ENCODE assay signal across 25 cellular contexts in genomic region chr3:32319607-32320006, GRCh38.
"Had no signal": no experiment of that assay in that cellular context is flagged by ENCODE, and none has a peak within 500 bp of the region (broad histone marks: within the 10 kb centered on the region; RNA-seq: fewer than 3 reads in every experiment).

No MANE protein-coding gene starts in this region.

- ATAC-seq: heart right ventricle; left colon; left lung; lower lobe of right lung; naive thymus-derived CD8-positive, alpha-beta T cell; right cardiac atrium; sciatic nerve; stimulated activated naive B cell treated with anti-CD40 and anti-IgM and Interleukin-4, amounts not matched to agents 10 μg/mL and 1 μg/mL and 100 μg/mL, for 72 hours; stimulated activated naive CD8-positive, alpha-beta T cell treated with anti-CD3 and anti-CD28 coated beads, Interleukin-15, Interleukin-2, amounts not matched to agents 100 U/mL and 50 U/mL, for 24 hours; upper lobe of right lung had no signal

- H3K9me3 Mint-ChIP-seq: naive thymus-derived CD8-positive, alpha-beta T cell; nephron; stimulated activated naive B cell treated with anti-CD40 and anti-IgM and Interleukin-4, amounts not matched to agents 10 μg/mL and 1 μg/mL and 100 μg/mL, for 72 hours had no signal

- H3K36me3 Mint-ChIP-seq: stimulated activated naive B cell treated with anti-CD40 and anti-IgM and Interleukin-4, amounts not matched to agents 10 μg/mL and 1 μg/mL and 100 μg/mL, for 72 hours had no signal

- DNase-seq: heart right ventricle; kidney; left colon; left lung; lower lobe of right lung; mammary epithelial cell; mesenchymal stem cell; naive thymus-derived CD8-positive, alpha-beta T cell; ovary; posterior cingulate gyrus; retina; right cardiac atrium; stimulated activated CD4-positive, alpha-beta T cell treated with anti-CD3 and anti-CD28 coated beads, Interleukin-12 subunit alpha, Interleukin-12 subunit beta, amount 100 ng/mL, for 4 hours; stimulated activated CD4-positive, alpha-beta T cell treated with anti-CD3 and anti-CD28 coated beads, Interleukin-15, amount 100 ng/mL, for 24 hours; stimulated activated CD4-positive, alpha-beta T cell treated with anti-CD3 and anti-CD28 coated beads, Interleukin-2, amount 100 ng/mL, for 24 hours; stimulated activated CD4-positive, alpha-beta T cell treated with anti-CD3 and anti-CD28 coated beads, Interleukin-4, amount 100 ng/mL, for 1 hour; stimulated activated naive B cell treated with anti-CD40 and anti-IgM and Interleukin-4, amounts not matched to agents 10 μg/mL and 1 μg/mL and 100 μg/mL, for 72 hours; stimulated activated naive CD8-positive, alpha-beta T cell treated with anti-CD3 and anti-CD28 coated beads, Interleukin-15, Interleukin-2, amounts not matched to agents 100 U/mL and 50 U/mL, for 24 hours; stomach; testis; thyroid gland; transverse colon; upper lobe of right lung had no signal

- H3K27ac Mint-ChIP-seq: stimulated activated naive B cell treated with anti-CD40 and anti-IgM and Interleukin-4, amounts not matched to agents 10 μg/mL and 1 μg/mL and 100 μg/mL, for 72 hours had no signal

- H3K4me3 Mint-ChIP-seq: naive thymus-derived CD8-positive, alpha-beta T cell; nephron; stimulated activated naive B cell treated with anti-CD40 and anti-IgM and Interleukin-4, amounts not matched to agents 10 μg/mL and 1 μg/mL and 100 μg/mL, for 72 hours had no signal
